9 cellular contexts compared by ENCODE assay signal in genomic region chr19:5968431-5969373, GRCh38. TPM values are rescaled to one million over a fixed set of nuclear protein-coding genes. Genes with fewer than 3 reads are reported as not detected.
DNase-seq lines count a peak whose midpoint lies in the region; TF ChIP-seq lines count a peak whose summit lies in the region.
"Had no signal": no experiment of that assay in that cellular context is flagged by ENCODE, and none has a peak within 500 bp of the region (broad histone marks: within the 10 kb centered on the region; RNA-seq: fewer than 3 reads in every experiment).

No MANE protein-coding gene starts in this region.

- peaks cover 24% of the 10 kb centered on the region for H3K4me1 ChIP-seq in OCI-LY3 (ENCODE audit: low read length)
- H3K4me1 ChIP-seq in osteoblast (ENCODE audit: insufficient read depth, low read length): peaks cover 6% of the 10 kb centered on the region

- no peak overlapping the region for H3K4me3 ChIP-seq in OCI-LY3 (ENCODE audit: low read length)
- H3K4me3 ChIP-seq in osteoblast (ENCODE audit: insufficient read depth, low read length): no peak overlapping the region

- peaks cover 55% of the 10 kb centered on the region for H3K4me1 Mint-ChIP-seq in endothelial cell (ENCODE audit: unreplicated experiment)
- H3K4me1 Mint-ChIP-seq in immature natural killer cell: peaks cover 61 to 93% of the 10 kb centered on the region in 2 donors

- H4K20me1 ChIP-seq in OCI-LY3 (ENCODE audit: insufficient read depth, low read length) (peaks cover 96% of the 10 kb centered on the region), osteoblast (ENCODE audit: insufficient read depth, low read length) (peaks cover 91% of the 10 kb centered on the region)

- DNase-seq in DMS153 treated with DMSO at 0.1 percent for 48 hours (lab: John Stamatoyannopoulos, UW; ENCODE audit: unreplicated experiment): peak; percentile 41
- DNase-seq in endothelial cell (ENCODE audit: low spot score): peak; percentile 19
- DNase-seq in osteoblast (ENCODE audit: insufficient read length, low spot score, missing footprints): peak; percentile 70
- DNase-seq in dedifferentiated amniotic fluid mesenchymal stem cell (ENCODE audit: extremely low spot score): no peak
- no peak for DNase-seq in stimulated activated CD4-positive, alpha-beta T cell treated with anti-CD3 and anti-CD28 coated beads, Interleukin-4, amount 100 ng/mL, for 24 hours
- no peak for DNase-seq in NK-92 (lab: John Stamatoyannopoulos, UW; ENCODE audit: unreplicated experiment)
- no peak for DNase-seq in immature natural killer cell
- DNase-seq: NCI-H1436 treated with DMSO at 0.1 percent for 48 hours had no signal

- H3K4me2 ChIP-seq in OCI-LY3 (ENCODE audit: low read length) (peak overlapping the region; percentile 39), osteoblast (ENCODE audit: insufficient read depth, low read length) (no peak overlapping the region)

- no peak for TF ChIP-seq CTCF in OCI-LY3 (IDR thresholded peaks at IDR 0.05; ENCODE audit: low read depth, low read length)
- TF ChIP-seq CTCF in endothelial cell (IDR thresholded peaks at IDR 0.05; ENCODE audit: unreplicated experiment): no peak
- no peak for TF ChIP-seq CTCF in osteoblast (IDR thresholded peaks at IDR 0.05; ENCODE audit: extremely low read depth, low read depth, low read length)

- H3K36me3 Mint-ChIP-seq in endothelial cell (ENCODE audit: low read depth, unreplicated experiment) (peaks cover 5% of the 10 kb centered on the region), immature natural killer cell (peaks cover 0 to 4% (median 0%) of the 10 kb centered on the region in 3 donors)

- peaks cover 11% of the 10 kb centered on the region for H3K27me3 Mint-ChIP-seq in endothelial cell (ENCODE audit: unreplicated experiment)
- no peaks in the 10 kb centered on the region for H3K27me3 Mint-ChIP-seq in immature natural killer cell (ENCODE audit: low read depth in 3 of 3)

- H3K36me3 ChIP-seq in OCI-LY3 (replicated peaks; ENCODE audit: low read depth, low read length) (peaks cover 59% of the 10 kb centered on the region), osteoblast (ENCODE audit: insufficient read depth, low read length) (peaks cover 9% of the 10 kb centered on the region)

- H3K9me3 Mint-ChIP-seq in endothelial cell (ENCODE audit: unreplicated experiment) (no peaks in the 10 kb centered on the region), immature natural killer cell (no peaks in the 10 kb centered on the region)

- peak overlapping the region; percentile 47 for H3K4me3 Mint-ChIP-seq in endothelial cell (ENCODE audit: unreplicated experiment)
- H3K4me3 Mint-ChIP-seq in immature natural killer cell: no peak overlapping the region

- H3K9ac ChIP-seq in OCI-LY3 (ENCODE audit: low read length): no peak overlapping the region

- H3K9me3 ChIP-seq in OCI-LY3 (ENCODE audit: insufficient read depth, low read length) (no peaks in the 10 kb centered on the region), osteoblast (ENCODE audit: low read depth, low read length) (no peaks in the 10 kb centered on the region)

- peak overlapping the region; percentile 29 for H3K27ac ChIP-seq in OCI-LY3 (ENCODE audit: low read length)
- H3K27ac ChIP-seq in osteoblast (ENCODE audit: low read depth, low read length): no peak overlapping the region

- H3K27ac Mint-ChIP-seq in endothelial cell (ENCODE audit: unreplicated experiment) (peak overlapping the region; percentile 95), immature natural killer cell (peak overlapping the region in 3 of 6 donors; percentile 3 to 80 (median 33))

- H3K79me2 ChIP-seq in OCI-LY3 (ENCODE audit: low read length): peaks cover 100% of the 10 kb centered on the region
- H3K79me2 ChIP-seq in osteoblast (ENCODE audit: insufficient read depth, low read length): peaks cover 100% of the 10 kb centered on the region

- H3K27me3 ChIP-seq in OCI-LY3 (ENCODE audit: low read depth, low read length) (no peaks in the 10 kb centered on the region), osteoblast (ENCODE audit: insufficient read depth, low read length) (no peaks in the 10 kb centered on the region)

- no peak overlapping the region for H2AFZ ChIP-seq in OCI-LY3 (ENCODE audit: low read depth, low read length)
- H2AFZ ChIP-seq in osteoblast (ENCODE audit: low read length): no peak overlapping the region

RNA-seq across cellular contexts. Expression of gene RANBP3, which starts 9.2 kb away (rescaled TPM):
- total RNA-seq in endothelial cell (ENCODE audit: unreplicated experiment): 69.5 TPM
- 40.5 and 42.1 TPM in 2 replicates for total RNA-seq in osteoblast
- 10 to 100 TPM in 1 of 3 donors, 1 to 10 TPM in 2; 3.2 to 14.5 (median 4.4) TPM for polyA plus RNA-seq in immature natural killer cell

RNA-seq across cellular contexts. Expression of gene CAPS, which starts 54.6 kb away (rescaled TPM):
- total RNA-seq in endothelial cell (ENCODE audit: unreplicated experiment) (9.3 TPM), osteoblast (10.6 and 18.1 TPM in 2 replicates)
- 1 to 10 TPM in 2 of 3 donors, under 1 TPM in 1; 0.32 to 4.1 (median 2.2) TPM for polyA plus RNA-seq in immature natural killer cell

Comparison
In these comparisons a context has a peak if more than half of its experiments do, and no peak if none do; other contexts are left out.
1. DNase-seq: peak in DMS153 treated with DMSO at 0.1 percent for 48 hours (single experiment), endothelial cell (single experiment) and osteoblast (single experiment); none in dedifferentiated amniotic fluid mesenchymal stem cell (single experiment), stimulated activated CD4-positive, alpha-beta T cell treated with anti-CD3 and anti-CD28 coated beads, Interleukin-4, amount 100 ng/mL, for 24 hours (single experiment), NK-92 (single experiment) and immature natural killer cell (0 of 3).